ENCODE assay signal across 9 cellular contexts in genomic region chr15:60673918-60674558, GRCh38.
DNase-seq lines count a peak whose midpoint lies in the region; ATAC-seq and TF ChIP-seq lines count a peak whose summit lies in the region.
"Had no signal": no experiment of that assay in that cellular context is flagged by ENCODE, and none has a peak within 500 bp of the region (broad histone marks: within the 10 kb centered on the region; RNA-seq: fewer than 3 reads in every experiment).

No MANE protein-coding gene starts in this region.

- no peak for TF ChIP-seq POLR2A in testis (IDR thresholded peaks at IDR 0.05)

- H4K8ac ChIP-seq in mesenchymal stem cell (ENCODE audit: low read length) = no peak overlapping the region

- H2BK12ac ChIP-seq in mesenchymal stem cell (ENCODE audit: low read length in 2 of 2) = no peak overlapping the region

- no peak for ATAC-seq in GM21737 (IDR thresholded peaks at IDR 0.05; ENCODE audit: unreplicated experiment)
- no peak for ATAC-seq in HG03045 (IDR thresholded peaks at IDR 0.05; ENCODE audit: unreplicated experiment)

- no peaks in the 10 kb centered on the region for H3K9me3 ChIP-seq in mesenchymal stem cell (ENCODE audit: control insufficient read depth, low read length)
- no peaks in the 10 kb centered on the region for H3K9me3 ChIP-seq in testis

- no peak overlapping the region for H3K27ac Mint-ChIP-seq in glutamatergic neuron (ENCODE audit: unreplicated experiment)
- H3K27ac Mint-ChIP-seq: dendritic cell treated with granulocyte-macrophage colony-stimulating factor and Interleukin-4, amounts not matched to agents 40 ng/mL and 50 ng/mL, for 4 days had no signal

- H3K27ac ChIP-seq in mesenchymal stem cell (ENCODE audit: low read length, poor library complexity, severe bottlenecking) (no peak overlapping the region), testis (peak overlapping the region; percentile 36 to 40)

- 0% methylated on average over 1 of the region's 3 CpGs for WGBS in mesenchymal stem cell
- whole genome bisulfite sequencing in testis, 2 donors = 45 to 60% methylated on average over 3 of the region's 3 CpGs

- no peaks in the 10 kb centered on the region for H3K79me1 ChIP-seq in mesenchymal stem cell (replicated peaks; ENCODE audit: low read length, poor library complexity, severe bottlenecking)

- H3K27me3 ChIP-seq in mesenchymal stem cell (ENCODE audit: control insufficient read depth in 1 of 2, insufficient read depth in 1 of 2, low read length in 2 of 2) (no peaks in the 10 kb centered on the region), testis (no peaks in the 10 kb centered on the region)

- H4K91ac ChIP-seq in mesenchymal stem cell (ENCODE audit: low read length) = no peak overlapping the region

- no peak overlapping the region for H3K4me3 Mint-ChIP-seq in glutamatergic neuron (ENCODE audit: unreplicated experiment)
- H3K4me3 Mint-ChIP-seq: dendritic cell treated with granulocyte-macrophage colony-stimulating factor and Interleukin-4, amounts not matched to agents 40 ng/mL and 50 ng/mL, for 4 days had no signal

- H2BK120ac ChIP-seq in mesenchymal stem cell (ENCODE audit: low read depth, low read length) = no peak overlapping the region

- no peak overlapping the region for H2AK5ac ChIP-seq in mesenchymal stem cell (ENCODE audit: low read length, severe bottlenecking)

- no peak overlapping the region for H2BK15ac ChIP-seq in mesenchymal stem cell (ENCODE audit: low read depth, poor library complexity, severe bottlenecking)

- H3K14ac ChIP-seq in mesenchymal stem cell (ENCODE audit: low read length in 2 of 2) = no peak overlapping the region

- TF ChIP-seq CTCF in testis (IDR thresholded peaks at IDR 0.05) (no peak), glutamatergic neuron (IDR thresholded peaks at IDR 0.05; ENCODE audit: partially characterized antibody, unreplicated experiment) (no peak)

- H3K36me3 ChIP-seq in mesenchymal stem cell (ENCODE audit: control insufficient read depth in 1 of 2, insufficient read depth in 2 of 2, low read depth in 1 of 2, low read length in 2 of 2) = no peaks in the 10 kb centered on the region
- no peaks in the 10 kb centered on the region for H3K36me3 ChIP-seq in testis (ENCODE audit: low read depth, missing control alignments)

- intact Hi-C loops in testis (cut with DNase I; ENCODE audit: low total_unique reads) = no loop called here

- H3K9ac ChIP-seq in mesenchymal stem cell (ENCODE audit: low read length) = peak overlapping the region; percentile 70

- no peak overlapping the region for H3K4me2 ChIP-seq in mesenchymal stem cell (ENCODE audit: low read length, poor library complexity, severe bottlenecking)

- no peak overlapping the region for H3K4ac ChIP-seq in mesenchymal stem cell (ENCODE audit: low read depth in 1 of 2, low read length in 2 of 2)

- H3K4me1 Mint-ChIP-seq in glutamatergic neuron (ENCODE audit: low read depth, unreplicated experiment) = no peaks in the 10 kb centered on the region

- H3K18ac ChIP-seq in mesenchymal stem cell (ENCODE audit: low read depth in 1 of 2, low read length in 2 of 2) = peak overlapping the region in 1 of 2 experiments; percentile 7

- H2AFZ ChIP-seq in mesenchymal stem cell (ENCODE audit: low read depth, low read length) = no peak overlapping the region

- no peaks in the 10 kb centered on the region for H3K27me3 Mint-ChIP-seq in glutamatergic neuron (ENCODE audit: unreplicated experiment)

- H2BK5ac ChIP-seq in mesenchymal stem cell (ENCODE audit: low read depth, low read length, poor library complexity, severe bottlenecking) = no peak overlapping the region

- no peaks in the 10 kb centered on the region for H3K36me3 Mint-ChIP-seq in glutamatergic neuron (ENCODE audit: unreplicated experiment)

- H3K4me1 ChIP-seq in mesenchymal stem cell (ENCODE audit: control insufficient read depth, insufficient read depth, low read depth, low read length) (no peaks in the 10 kb centered on the region), testis (peaks cover 19% of the 10 kb centered on the region)

- H3K23ac ChIP-seq in mesenchymal stem cell (ENCODE audit: low read length in 2 of 2) = no peak overlapping the region

- peak; percentile 84 for DNase-seq in EL
- DNase-seq in NCI-H2196 treated with DMSO at 0.1 percent for 48 hours (lab: John Stamatoyannopoulos, UW; ENCODE audit: unreplicated experiment) = peak; percentile 35
- DNase-seq in astrocyte of the hippocampus (ENCODE audit: low read depth, low spot score) = peak; percentile 90
- DNase-seq in mesenchymal stem cell = peak; percentile 96
- DNase-seq in testis = peak; percentile 65
- no peak for DNase-seq in glutamatergic neuron

- H3K4me3 ChIP-seq in mesenchymal stem cell (ENCODE audit: insufficient read depth in 1 of 2, low read depth in 1 of 2, low read length in 2 of 2) = no peak overlapping the region
- H3K4me3 ChIP-seq in testis = no peak overlapping the region

- H3K9me3 Mint-ChIP-seq in glutamatergic neuron (ENCODE audit: unreplicated experiment) = no peaks in the 10 kb centered on the region
- H3K9me3 Mint-ChIP-seq: dendritic cell treated with granulocyte-macrophage colony-stimulating factor and Interleukin-4, amounts not matched to agents 40 ng/mL and 50 ng/mL, for 4 days had no signal
